ENCODE assay signal across 19 cellular contexts in genomic region chr6:105755885-105756284, GRCh38.
"Had no signal": no experiment of that assay in that cellular context is flagged by ENCODE, and none has a peak within 500 bp of the region (broad histone marks: within the 10 kb centered on the region; RNA-seq: fewer than 3 reads in every experiment).

No MANE protein-coding gene starts in this region.

- H3K9me3 ChIP-seq: esophagus squamous epithelium, gastroesophageal sphincter, mucosa of descending colon, neutrophil, psoas muscle, right lobe of liver had no signal

- DNase-seq: esophagus squamous epithelium; foreskin fibroblast; glutamatergic neuron; islet precursor cell; mucosa of descending colon; naive thymus-derived CD8-positive, alpha-beta T cell; psoas muscle; retina; stimulated activated CD4-positive, alpha-beta T cell treated with anti-CD3 and anti-CD28 coated beads, Interleukin-15, amount 100 ng/mL, for 24 hours; stimulated activated CD4-positive, alpha-beta T cell treated with anti-CD3 and anti-CD28 coated beads, Interleukin-2, amount 100 ng/mL, for 24 hours; stimulated activated CD4-positive, alpha-beta T cell treated with anti-CD3 and anti-CD28 coated beads, Interleukin-4, amount 100 ng/mL, for 4 hours; stimulated activated naive CD4-positive, alpha-beta T cell treated with Interleukin-2 at 50 U/mL for 16 hours; trophoblast cell had no signal

- H3K27ac ChIP-seq: gastroesophageal sphincter, neutrophil, psoas muscle, right lobe of liver had no signal

- FAIRE-seq: urothelium cell line had no signal

- H3K4me3 Mint-ChIP-seq: dendritic cell treated with granulocyte-macrophage colony-stimulating factor and Interleukin-4, amounts not matched to agents 40 ng/mL and 50 ng/mL, for 4 days; naive thymus-derived CD8-positive, alpha-beta T cell had no signal

- H3K27me3 ChIP-seq: esophagus squamous epithelium, gastroesophageal sphincter, neutrophil, right lobe of liver had no signal

- H3K36me3 Mint-ChIP-seq: naive thymus-derived CD8-positive, alpha-beta T cell had no signal

- H3K27ac Mint-ChIP-seq: dendritic cell treated with granulocyte-macrophage colony-stimulating factor and Interleukin-4, amounts not matched to agents 40 ng/mL and 50 ng/mL, for 4 days had no signal

- H3K4me3 ChIP-seq: esophagus squamous epithelium, gastroesophageal sphincter, mucosa of descending colon, psoas muscle, right lobe of liver had no signal

- H3K4me1 ChIP-seq: psoas muscle had no signal

- H3K9me3 Mint-ChIP-seq: dendritic cell treated with granulocyte-macrophage colony-stimulating factor and Interleukin-4, amounts not matched to agents 40 ng/mL and 50 ng/mL, for 4 days; naive thymus-derived CD8-positive, alpha-beta T cell had no signal

- ATAC-seq: gastroesophageal sphincter; left lobe of liver; mucosa of descending colon; naive thymus-derived CD8-positive, alpha-beta T cell; psoas muscle; right lobe of liver had no signal

- H3K36me3 ChIP-seq: esophagus squamous epithelium, gastroesophageal sphincter, neutrophil, right lobe of liver had no signal
